ENCODE assay signal across 1 cellular context in the genomic region with DNA sequence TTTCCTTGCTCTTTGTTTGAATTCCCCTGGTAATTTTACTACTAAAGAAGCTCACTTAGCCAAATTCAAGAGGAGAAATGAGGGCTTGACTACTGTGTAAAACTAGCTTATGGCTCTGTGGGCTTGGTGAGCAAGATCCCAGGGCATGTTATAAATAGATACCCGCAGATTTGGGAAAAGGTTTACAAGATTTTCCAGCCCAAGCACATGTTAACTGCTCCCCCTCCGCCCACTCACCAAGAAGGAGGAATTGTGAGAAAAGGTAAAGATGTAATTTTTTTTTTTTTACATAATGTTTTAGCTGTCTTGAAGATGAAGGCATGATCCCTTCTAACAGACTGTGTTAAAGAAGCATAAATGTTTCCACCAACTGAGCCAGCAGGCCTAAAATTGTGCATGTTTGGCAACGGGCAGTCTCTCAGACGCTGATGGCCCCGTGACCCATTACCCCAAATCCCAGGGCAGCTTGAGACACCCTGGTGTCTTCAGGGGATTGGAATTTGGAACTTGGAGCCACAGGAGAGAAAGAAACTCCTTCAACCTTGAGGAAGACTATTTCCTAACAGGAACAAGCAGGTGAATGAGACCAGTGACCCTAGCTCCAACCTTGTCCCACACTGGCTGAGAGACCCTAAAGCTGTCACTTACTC.
TF ChIP-seq lines count a peak whose summit lies in the region.

No MANE protein-coding gene starts in this region.

TF ChIP-seq in IMR-90, 13 proteins besides CTCF, POLR2A, EP300 and RAD21 (continued from another document):
- TF ChIP-seq MAFK (IDR thresholded peaks at IDR 0.05; ENCODE audit: low read depth, low read length) (no peak), SMC3 (IDR thresholded peaks at IDR 0.05; ENCODE audit: low read depth, low read length) (no peak), CHD1 (IDR thresholded peaks at IDR 0.05; ENCODE audit: low read depth, low read length) (no peak), ELK1 (IDR thresholded peaks at IDR 0.05; ENCODE audit: borderline replicate concordance, low read depth, low read length) (no peak), MAZ (IDR thresholded peaks at IDR 0.05; ENCODE audit: borderline replicate concordance, low read depth, low read length) (no peak), MXI1 (IDR thresholded peaks at IDR 0.05; ENCODE audit: borderline replicate concordance, low read depth, low read length) (no peak)
